Comparison of ENCODE assay signal across 31 cellular contexts in genomic region chr3:191980443-191980842, GRCh38.
"Had no signal": no experiment of that assay in that cellular context is flagged by ENCODE, and none has a peak within 500 bp of the region (broad histone marks: within the 10 kb centered on the region; RNA-seq: fewer than 3 reads in every experiment).

No MANE protein-coding gene starts in this region.

- H3K4me1 Mint-ChIP-seq: natural killer cell; nephron; neural progenitor cell; stimulated activated memory B cell treated with anti-CD40 and anti-IgM and Interleukin-4, amounts not matched to agents 10 μg/mL and 1 μg/mL and 100 μg/mL, for 72 hours; stimulated activated naive CD8-positive, alpha-beta T cell treated with anti-CD3 and anti-CD28 coated beads, Interleukin-15, amount 100 ng/mL, for 72 hours had no signal

- H3K4me3 Mint-ChIP-seq: natural killer cell; nephron; neural progenitor cell; stimulated activated memory B cell treated with anti-CD40 and anti-IgM and Interleukin-4, amounts not matched to agents 10 μg/mL and 1 μg/mL and 100 μg/mL, for 72 hours; stimulated activated naive CD8-positive, alpha-beta T cell treated with anti-CD3 and anti-CD28 coated beads, Interleukin-15, amount 100 ng/mL, for 72 hours; type B pancreatic cell had no signal

- DNase-seq: natural killer cell; occipital lobe; ovary; posterior cingulate gyrus; psoas muscle; right cardiac atrium; spleen; stimulated activated CD4-positive, alpha-beta T cell treated with anti-CD3 and anti-CD28 coated beads, Interleukin-12 subunit alpha, Interleukin-12 subunit beta, amount 100 ng/mL, for 4 hours; stimulated activated CD4-positive, alpha-beta T cell treated with anti-CD3 and anti-CD28 coated beads, Interleukin-1b, Interleukin-23, amount 100 ng/mL, for 48 hours; stimulated activated CD4-positive, alpha-beta T cell treated with anti-CD3 and anti-CD28 coated beads, Interleukin-4, amount 100 ng/mL, for 1 hour; stimulated activated CD4-positive, alpha-beta T cell treated with anti-CD3 and anti-CD28 coated beads, Interleukin-4, amount 100 ng/mL, for 4 hours; stimulated activated CD8-positive, alpha-beta memory T cell treated with anti-CD3 and anti-CD28 coated beads, Interleukin-4, amount 100 ng/mL, for 48 hours; stimulated activated naive CD4-positive, alpha-beta T cell; stimulated activated naive CD8-positive, alpha-beta T cell treated with anti-CD3 and anti-CD28 coated beads, Interleukin-15, amount 100 ng/mL, for 72 hours; stimulated activated naive CD8-positive, alpha-beta T cell treated with anti-CD3 and anti-CD28 coated beads, Interleukin-15, Interleukin-2, amounts not matched to agents 100 U/mL and 50 U/mL, for 24 hours; substantia nigra; testis; tibial artery; transverse colon; upper lobe of right lung; uterus had no signal

- H3K36me3 Mint-ChIP-seq: natural killer cell; stimulated activated memory B cell treated with anti-CD40 and anti-IgM and Interleukin-4, amounts not matched to agents 10 μg/mL and 1 μg/mL and 100 μg/mL, for 72 hours; type B pancreatic cell had no signal

- H3K27me3 ChIP-seq: neural progenitor cell, ovary, spleen, suprapubic skin, testis, tibial artery, transverse colon, upper lobe of right lung, uterus had no signal

- H3K9ac ChIP-seq: neural progenitor cell, parathyroid adenoma had no signal

- H3K27ac Mint-ChIP-seq: natural killer cell; nephron; neural progenitor cell; progenitor cell of endocrine pancreas; stimulated activated memory B cell treated with anti-CD40 and anti-IgM and Interleukin-4, amounts not matched to agents 10 μg/mL and 1 μg/mL and 100 μg/mL, for 72 hours; stimulated activated naive CD8-positive, alpha-beta T cell treated with anti-CD3 and anti-CD28 coated beads, Interleukin-15, amount 100 ng/mL, for 72 hours; type B pancreatic cell had no signal

- H3K9me3 ChIP-seq: ovary, psoas muscle, suprapubic skin, testis, tibial artery, transverse colon, upper lobe of right lung, uterus had no signal

- H3K27me3 Mint-ChIP-seq: progenitor cell of endocrine pancreas; stimulated activated memory B cell treated with anti-CD40 and anti-IgM and Interleukin-4, amounts not matched to agents 10 μg/mL and 1 μg/mL and 100 μg/mL, for 72 hours; stimulated activated naive CD8-positive, alpha-beta T cell treated with anti-CD3 and anti-CD28 coated beads, Interleukin-15, amount 100 ng/mL, for 72 hours; type B pancreatic cell had no signal

- H3K27ac ChIP-seq: neural progenitor cell, ovary, parathyroid adenoma, psoas muscle, skin epidermis, spleen, suprapubic skin, testis, tibial artery, transverse colon, upper lobe of right lung, uterus had no signal

- H3K4me3 ChIP-seq: neural progenitor cell, ovary, psoas muscle, skin epidermis, smooth muscle cell, spleen, suprapubic skin, testis, tibial artery, transverse colon, upper lobe of right lung, uterus had no signal

- H3K4me1 ChIP-seq: neural progenitor cell, parathyroid adenoma, psoas muscle, spleen, suprapubic skin, testis, tibial artery, transverse colon, upper lobe of right lung, uterus had no signal

- H3K36me3 ChIP-seq: ovary, spleen, suprapubic skin, tibial artery, transverse colon, upper lobe of right lung, uterus had no signal

- ATAC-seq: natural killer cell; psoas muscle; right cardiac atrium; sciatic nerve; stimulated activated memory B cell treated with anti-CD40 and anti-IgM and Interleukin-4, amounts not matched to agents 10 μg/mL and 1 μg/mL and 100 μg/mL, for 72 hours; stimulated activated naive CD8-positive, alpha-beta T cell treated with anti-CD3 and anti-CD28 coated beads, Interleukin-15, amount 100 ng/mL, for 72 hours; stimulated activated naive CD8-positive, alpha-beta T cell treated with anti-CD3 and anti-CD28 coated beads, Interleukin-15, Interleukin-2, amounts not matched to agents 100 U/mL and 50 U/mL, for 24 hours; upper lobe of right lung had no signal
